In the genomic region with DNA sequence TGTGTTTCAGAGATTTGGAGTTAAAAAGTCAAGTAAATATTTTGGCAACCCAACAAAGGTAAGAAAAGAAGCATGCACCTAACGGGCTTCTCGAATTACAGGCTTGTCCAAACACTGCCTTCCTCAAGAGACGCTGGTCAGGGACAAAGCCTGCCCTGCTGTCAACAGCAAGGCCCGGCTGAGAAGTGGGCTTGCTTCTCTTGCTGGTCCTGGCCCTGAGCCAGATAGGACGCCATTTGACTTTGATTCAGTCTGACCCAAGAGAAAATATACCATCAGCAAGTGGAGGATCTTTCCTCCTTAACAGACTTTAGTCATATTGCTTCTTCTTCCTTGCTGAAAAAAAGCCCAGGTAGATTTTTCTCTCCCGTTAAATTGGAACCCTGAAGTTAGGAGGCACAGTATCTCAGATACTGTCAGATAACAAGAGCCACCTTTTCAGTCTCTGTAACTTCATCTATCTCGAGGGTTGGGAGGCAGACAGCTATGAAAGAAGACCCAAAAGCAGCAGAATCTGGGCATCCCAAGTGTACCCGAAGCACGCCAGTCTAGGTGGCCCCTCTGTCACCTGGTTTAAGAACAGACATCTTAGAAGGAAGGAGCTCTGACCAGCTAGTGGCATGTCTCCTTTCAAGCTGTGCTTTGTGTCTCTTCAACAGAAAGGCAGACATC, we compare ENCODE assay signal across 10 cellular contexts. TPM values are rescaled to one million over a fixed set of nuclear protein-coding genes. Genes with fewer than 3 reads are reported as not detected.
DNase-seq lines count a peak whose midpoint lies in the region; ATAC-seq and TF ChIP-seq lines count a peak whose summit lies in the region.
"Had no signal": no experiment of that assay in that cellular context is flagged by ENCODE, and none has a peak within 500 bp of the region (broad histone marks: within the 10 kb centered on the region; RNA-seq: fewer than 3 reads in every experiment).

No MANE protein-coding gene starts in this region.

- no peaks in the 10 kb centered on the region for H3K36me3 ChIP-seq in GM23338 (ENCODE audit: insufficient read depth)
- H3K36me3 ChIP-seq in endocrine pancreas (ENCODE audit: control insufficient read depth, insufficient read depth, low read length): no peaks in the 10 kb centered on the region
- H3K36me3 ChIP-seq in parathyroid adenoma (ENCODE audit: control insufficient read depth, insufficient read depth, low read length): no peaks in the 10 kb centered on the region
- no peaks in the 10 kb centered on the region for H3K36me3 ChIP-seq in vagina

- H3K4me3 Mint-ChIP-seq in GM23338: peak overlapping the region; percentile 23

- peaks cover 68% of the 10 kb centered on the region for H3K4me1 Mint-ChIP-seq in GM23338

- peaks cover 5% of the 10 kb centered on the region for H3K36me3 Mint-ChIP-seq in GM23338 (ENCODE audit: low read depth)

- H3K79me2 ChIP-seq in GM23338 (replicated peaks; ENCODE audit: insufficient read depth) (peaks cover 60% of the 10 kb centered on the region), parathyroid adenoma (no peaks in the 10 kb centered on the region)

- H3K27me3 ChIP-seq in GM23338 (ENCODE audit: insufficient read depth) (no peaks in the 10 kb centered on the region), endocrine pancreas (ENCODE audit: control insufficient read depth, insufficient read depth, low read length) (no peaks in the 10 kb centered on the region), parathyroid adenoma (ENCODE audit: control insufficient read depth, insufficient read depth, low read length) (no peaks in the 10 kb centered on the region), vagina (no peaks in the 10 kb centered on the region)

- DNase-seq in GM23338 (ENCODE audit: low spot score) (peak; percentile 67), NCI-H2171 treated with DMSO at 0.1 percent for 48 hours (lab: John Stamatoyannopoulos, UW) (peak; percentile 67), cerebellar nuclear complex (lab: John Stamatoyannopoulos, UW) (no peak), NCI-H1436 (lab: John Stamatoyannopoulos, UW) (no peak), NCI-H2081 treated with DMSO at 0.1 percent for 48 hours (lab: John Stamatoyannopoulos, UW) (no peak), vagina (ENCODE audit: extremely low spot score in 2 of 2) (no peak)
- DNase-seq: EL, OCI-M1 had no signal

- H3K9me3 ChIP-seq in endocrine pancreas (ENCODE audit: control insufficient read depth, low read length): no peaks in the 10 kb centered on the region
- H3K9me3 ChIP-seq in parathyroid adenoma (ENCODE audit: control insufficient read depth, low read length): no peaks in the 10 kb centered on the region
- H3K9me3 ChIP-seq in vagina: no peaks in the 10 kb centered on the region

- H3K9ac ChIP-seq in endocrine pancreas (ENCODE audit: control insufficient read depth, insufficient read depth, low read length) (peak overlapping the region; percentile 10), parathyroid adenoma (no peak overlapping the region)

- ATAC-seq in GM23338: peak; percentile 58

- H3K4me3 ChIP-seq in GM23338 (peak overlapping the region; percentile 29; the same call in 1 of the 2 replicates), endocrine pancreas (ENCODE audit: control insufficient read depth, insufficient read depth, low read length) (no peak overlapping the region), parathyroid adenoma (ENCODE audit: low read depth, low read length) (peak overlapping the region; percentile 17), vagina (no peak overlapping the region)

- peak overlapping the region; percentile 77 for H3K27ac Mint-ChIP-seq in GM23338

- no peaks in the 10 kb centered on the region; the same call in 2 of the 3 replicates for H3K9me3 Mint-ChIP-seq in GM23338

- H3K27me3 Mint-ChIP-seq in GM23338 (ENCODE audit: insufficient read depth, low read depth, poor library complexity): peaks cover 20% of the 10 kb centered on the region

- intact Hi-C loops in vagina (cut with DNase I): no loop called here

- TF ChIP-seq CTCF in GM23338 (conservative IDR thresholded peaks at IDR 0.05; ENCODE audit: low read depth in 2 of 2) (no peak), parathyroid adenoma (IDR thresholded peaks at IDR 0.05) (no peak), vagina (IDR thresholded peaks at IDR 0.05) (no peak)

- H3K27ac ChIP-seq in GM23338 (ENCODE audit: low read depth): peak overlapping the region; percentile 95
- peak overlapping the region; percentile 81 for H3K27ac ChIP-seq in parathyroid adenoma
- H3K27ac ChIP-seq in vagina: no peak overlapping the region

- H3F3A ChIP-seq in GM23338 (replicated peaks; ENCODE audit: low read depth): peaks cover 18% of the 10 kb centered on the region; the same call in 1 of the 2 replicates

- H3K4me2 ChIP-seq in GM23338: peak overlapping the region; percentile 72
- peak overlapping the region; percentile 64 for H3K4me2 ChIP-seq in parathyroid adenoma (ENCODE audit: low read length)

- H2AFZ ChIP-seq in GM23338 (no peak overlapping the region), parathyroid adenoma (peak overlapping the region; percentile 69)

- TF ChIP-seq POLR2A in vagina (IDR thresholded peaks at IDR 0.05): no peak

- H3K4me1 ChIP-seq in GM23338 (ENCODE audit: insufficient read depth) (peaks cover 71% of the 10 kb centered on the region), endocrine pancreas (ENCODE audit: control insufficient read depth, insufficient read depth, low read length) (no peaks in the 10 kb centered on the region), parathyroid adenoma (peaks cover 10% of the 10 kb centered on the region), vagina (peaks cover 18% of the 10 kb centered on the region)

- no peaks in the 10 kb centered on the region for H3K9me2 ChIP-seq in GM23338 (ENCODE audit: insufficient read depth)

- no peaks in the 10 kb centered on the region for H4K20me1 ChIP-seq in GM23338 (replicated peaks; ENCODE audit: insufficient read depth)

TF ChIP-seq in GM23338, 12 proteins besides CTCF, POLR2A, EP300 and RAD21 (continues in another document):
- no peak for TF ChIP-seq STAT1 (IDR thresholded peaks at IDR 0.05; ENCODE audit: unreplicated experiment)
- no peak for TF ChIP-seq EZH2phosphoT487 (IDR thresholded peaks at IDR 0.05; ENCODE audit: unreplicated experiment)
- TF ChIP-seq NANOG (IDR thresholded peaks at IDR 0.05; ENCODE audit: borderline replicate concordance): no peak
- TF ChIP-seq EZH2 (IDR thresholded peaks at IDR 0.05; ENCODE audit: low read depth, unreplicated experiment): no peak
- TF ChIP-seq POLR2AphosphoS5 (IDR thresholded peaks at IDR 0.05; ENCODE audit: low read depth): no peak
- TF ChIP-seq ZNF331 (CRISPR knock-in tag; IDR thresholded peaks at IDR 0.05; ENCODE audit: low read depth): no peak
- TF ChIP-seq REST (IDR thresholded peaks at IDR 0.05; ENCODE audit: unreplicated experiment): no peak

RNA-seq across cellular contexts. Expression of gene C22orf31, which starts 57.5 kb away (rescaled TPM):
- not detected in 2 replicates for total RNA-seq in GM23338 (2014; rRNA removed; shearing (Covaris generic))
- 0.36 TPM in 1 of 2 replicates, not detected in the other for polyA plus RNA-seq in GM23338 (2016; fragmentation: Nextera tagmentation; extraction: Ambion mirVana)
- not detected for total RNA-seq in vagina

Comparison
In these comparisons a context has a peak if more than half of its experiments do, and no peak if none do; other contexts are left out.
1. DNase-seq: peak in GM23338 (single experiment) and NCI-H2171 treated with DMSO at 0.1 percent for 48 hours (single experiment); none in cerebellar nuclear complex (0 of 2), NCI-H1436 (single experiment), NCI-H2081 treated with DMSO at 0.1 percent for 48 hours (single experiment) and vagina (0 of 2).
2. H3K4me3 ChIP-seq: peak in GM23338 (single experiment) and parathyroid adenoma (single experiment); none in endocrine pancreas (single experiment) and vagina (0 of 2).